In genomic region chr1:215376544-215377264, GRCh38 we compare ENCODE assay signal across 25 cellular contexts.
DNase-seq lines count a peak whose midpoint lies in the region; ATAC-seq, FAIRE-seq and TF ChIP-seq lines count a peak whose summit lies in the region.
"Had no signal": no experiment of that assay in that cellular context is flagged by ENCODE, and none has a peak within 500 bp of the region (broad histone marks: within the 10 kb centered on the region; RNA-seq: fewer than 3 reads in every experiment).

No MANE protein-coding gene starts in this region.

- no peaks in the 10 kb centered on the region for H3K36me3 Mint-ChIP-seq in type B pancreatic cell
- H3K36me3 Mint-ChIP-seq: activated CD4-positive, alpha-beta memory T cell treated with anti-CD3 and anti-CD28 coated beads for 36 hours; brain; naive thymus-derived CD4-positive, alpha-beta T cell had no signal

- H3K27me3 Mint-ChIP-seq in type B pancreatic cell, result no peaks in the 10 kb centered on the region
- H3K27me3 Mint-ChIP-seq: activated CD4-positive, alpha-beta memory T cell treated with anti-CD3 and anti-CD28 coated beads for 36 hours; activated T-cell treated with anti-CD3 and anti-CD28 coated beads, Interleukin-2, amount 50 U/mL, for 24 hours had no signal

- no peak overlapping the region for H3K27ac Mint-ChIP-seq in type B pancreatic cell
- H3K27ac Mint-ChIP-seq: activated CD4-positive, alpha-beta memory T cell treated with anti-CD3 and anti-CD28 coated beads for 36 hours; activated T-cell treated with anti-CD3 and anti-CD28 coated beads, Interleukin-2, amount 50 U/mL, for 24 hours; brain; naive thymus-derived CD4-positive, alpha-beta T cell had no signal

- H3K4me3 ChIP-seq in BLaER1 (no peak overlapping the region), bronchial epithelial cell (ENCODE audit: low read depth, low read length) (no peak overlapping the region)
- H3K4me3 ChIP-seq: pancreas, suprapubic skin had no signal

- peak; percentile 39 for DNase-seq in M059J (ENCODE audit: low read depth)
- no peak for DNase-seq in bronchial epithelial cell (ENCODE audit: low read depth)
- peak; percentile 89 for DNase-seq in myocyte (ENCODE audit: low read depth)
- DNase-seq in type B pancreatic cell (ENCODE audit: extremely low spot score, unreplicated experiment), result no peak
- no peak for DNase-seq in activated CD4-positive, alpha-beta T cell treated with anti-CD3 and anti-CD28 coated beads, Interleukin-2, amount 50 U/mL, for 48 hours
- DNase-seq in SW480 (ENCODE audit: low spot score), result no peak
- DNase-seq: activated CD4-positive, alpha-beta memory T cell treated with anti-CD3 and anti-CD28 coated beads for 36 hours; activated naive CD4-positive, alpha-beta T cell treated with anti-CD3 and anti-CD28 coated beads, Interleukin-2, amount 50 U/mL, for 16 hours; activated T-cell treated with anti-CD3 and anti-CD28 coated beads, Interleukin-2, amount 50 U/mL, for 24 hours; DMS153; hypothalamus; mammary epithelial cell; naive thymus-derived CD4-positive, alpha-beta T cell; NCI-H1436; NCI-H510A; pancreas; stimulated activated CD4-positive, alpha-beta T cell treated with anti-CD3 and anti-CD28 coated beads, Interleukin-4, amount 100 ng/mL, for 1 hour; T-helper 1 cell had no signal

- ATAC-seq in activated CD4-positive, CD25-positive, alpha-beta regulatory T cell treated with anti-CD3 and anti-CD28 coated beads, Interleukin-2, amount 50 U/mL, for 24 hours, result no peak
- ATAC-seq: naive thymus-derived CD4-positive, alpha-beta T cell; pancreas had no signal

- H3K36me3 ChIP-seq in BLaER1 (no peaks in the 10 kb centered on the region), bronchial epithelial cell (ENCODE audit: control insufficient read depth, insufficient read depth, low read length) (no peaks in the 10 kb centered on the region)
- H3K36me3 ChIP-seq: pancreas, suprapubic skin had no signal

- no peak overlapping the region for H3K27ac ChIP-seq in BLaER1
- H3K27ac ChIP-seq: C4-2B, pancreas, suprapubic skin, VCaP had no signal

- no peaks in the 10 kb centered on the region for H4K20me1 ChIP-seq in BLaER1

- H3K4me3 Mint-ChIP-seq in type B pancreatic cell, result no peak overlapping the region
- H3K4me3 Mint-ChIP-seq: activated CD4-positive, alpha-beta memory T cell treated with anti-CD3 and anti-CD28 coated beads for 36 hours; activated T-cell treated with anti-CD3 and anti-CD28 coated beads, Interleukin-2, amount 50 U/mL, for 24 hours; brain; naive thymus-derived CD4-positive, alpha-beta T cell had no signal

- H3K4me1 ChIP-seq in BLaER1, result peaks cover 12% of the 10 kb centered on the region
- H3K4me1 ChIP-seq: pancreas, suprapubic skin had no signal

- peaks cover 5% of the 10 kb centered on the region for H3K4me1 Mint-ChIP-seq in type B pancreatic cell (ENCODE audit: unreplicated experiment)
- H3K4me1 Mint-ChIP-seq: brain; naive thymus-derived CD4-positive, alpha-beta T cell had no signal

- H3K9me3 Mint-ChIP-seq in type B pancreatic cell, result no peaks in the 10 kb centered on the region
- H3K9me3 Mint-ChIP-seq: activated CD4-positive, alpha-beta memory T cell treated with anti-CD3 and anti-CD28 coated beads for 36 hours had no signal

- H3K9ac ChIP-seq in BLaER1, result no peak overlapping the region

- H3K9me3 ChIP-seq in BLaER1, result no peaks in the 10 kb centered on the region
- H3K9me3 ChIP-seq: pancreas, suprapubic skin had no signal

- H3K4me2 ChIP-seq in BLaER1, result peak overlapping the region; percentile 25

- peak; percentile 7 for FAIRE-seq in bronchial epithelial cell (lab: Jason Lieb, UNC)
- FAIRE-seq: HTR-8/SVneo, pancreas had no signal

- no peak for TF ChIP-seq CTCF in bronchial epithelial cell (IDR thresholded peaks at IDR 0.05; ENCODE audit: insufficient read depth, low read length, severe bottlenecking)
- no peak for TF ChIP-seq CTCF in type B pancreatic cell (conservative IDR thresholded peaks at IDR 0.05)

- H3K27me3 ChIP-seq in BLaER1, result no peaks in the 10 kb centered on the region
- H3K27me3 ChIP-seq in bronchial epithelial cell (ENCODE audit: control insufficient read depth, insufficient read depth, low read length), result no peaks in the 10 kb centered on the region
- H3K27me3 ChIP-seq: pancreas, suprapubic skin had no signal

Comparison
In these comparisons a context has a peak if more than half of its experiments do, and no peak if none do; other contexts are left out.
1. DNase-seq: peak in M059J (single experiment) and myocyte (single experiment); none in bronchial epithelial cell (single experiment), type B pancreatic cell (single experiment), activated CD4-positive, alpha-beta T cell treated with anti-CD3 and anti-CD28 coated beads, Interleukin-2, amount 50 U/mL, for 48 hours (0 of 2) and SW480 (single experiment).